7 cellular contexts compared by ENCODE assay signal in genomic region chr10:11610151-11610854, GRCh38. TPM values are rescaled to one million over a fixed set of nuclear protein-coding genes. Genes with fewer than 3 reads are reported as not detected.
DNase-seq lines count a peak whose midpoint lies in the region; ATAC-seq and TF ChIP-seq lines count a peak whose summit lies in the region.

No MANE protein-coding gene starts in this region.

- no peaks in the 10 kb centered on the region for H3K27me3 ChIP-seq in iPS DF 6.9 (ENCODE audit: control insufficient read depth, insufficient read depth, low read length)

- no peaks in the 10 kb centered on the region for H3K9me3 Mint-ChIP-seq in stimulated activated memory B cell treated with anti-CD40 and anti-IgM and Interleukin-4, amounts not matched to agents 10 μg/mL and 1 μg/mL and 100 μg/mL, for 72 hours

- no peak for DNase-seq in HFF-Myc (ENCODE audit: extremely low read depth, low read depth)
- no peak for DNase-seq in iPS DF 6.9 (ENCODE audit: low read depth, low spot score)
- no peak for DNase-seq in cerebellum (ENCODE audit: low spot score)
- DNase-seq in effector CD4-positive, alpha-beta T cell: no peak

- no peaks in the 10 kb centered on the region for H3K36me3 ChIP-seq in iPS DF 6.9 (ENCODE audit: control insufficient read depth, insufficient read depth, low read length)

- peaks cover 50% of the 10 kb centered on the region for H3K4me1 Mint-ChIP-seq in stimulated activated memory B cell treated with anti-CD40 and anti-IgM and Interleukin-4, amounts not matched to agents 10 μg/mL and 1 μg/mL and 100 μg/mL, for 72 hours

- no peaks in the 10 kb centered on the region for H3K9me3 ChIP-seq in iPS DF 6.9 (ENCODE audit: control insufficient read depth, insufficient read depth, low read length)

- peak overlapping the region; percentile 97 for H3K27ac Mint-ChIP-seq in stimulated activated memory B cell treated with anti-CD40 and anti-IgM and Interleukin-4, amounts not matched to agents 10 μg/mL and 1 μg/mL and 100 μg/mL, for 72 hours

- H3K36me3 Mint-ChIP-seq in stimulated activated memory B cell treated with anti-CD40 and anti-IgM and Interleukin-4, amounts not matched to agents 10 μg/mL and 1 μg/mL and 100 μg/mL, for 72 hours: no peaks in the 10 kb centered on the region

- WGBS in iPS DF 6.9 (ENCODE audit: insufficient coverage, insufficient read length): no CpG with 5 or more reads among the region's 12 CpGs

- H3K27me3 Mint-ChIP-seq in stimulated activated memory B cell treated with anti-CD40 and anti-IgM and Interleukin-4, amounts not matched to agents 10 μg/mL and 1 μg/mL and 100 μg/mL, for 72 hours: no peaks in the 10 kb centered on the region

- H3K4me3 Mint-ChIP-seq in stimulated activated memory B cell treated with anti-CD40 and anti-IgM and Interleukin-4, amounts not matched to agents 10 μg/mL and 1 μg/mL and 100 μg/mL, for 72 hours: peak overlapping the region; percentile 88

- H3K4me1 ChIP-seq in iPS DF 6.9 (ENCODE audit: control insufficient read depth, insufficient read depth, low read length): peaks cover 3% of the 10 kb centered on the region; the same call in 1 of the 2 replicates

- no peak overlapping the region for H3K27ac ChIP-seq in iPS DF 6.9 (ENCODE audit: low read length)

- H3K4me3 ChIP-seq in HFF-Myc (replicated peaks; ENCODE audit: low read depth, low read length): peak overlapping the region; percentile 91
- peak overlapping the region; percentile 92 for H3K4me3 ChIP-seq in WI38 (ENCODE audit: low read depth, low read length)
- peak overlapping the region; percentile 73 for H3K4me3 ChIP-seq in iPS DF 6.9 (ENCODE audit: low read length)

- TF ChIP-seq CTCF in HFF-Myc (IDR thresholded peaks at IDR 0.05; ENCODE audit: low read depth, low read length, missing control alignments) (no peak), WI38 (IDR thresholded peaks at IDR 0.05; ENCODE audit: low read depth, low read length) (no peak)

- ATAC-seq in stimulated activated memory B cell treated with anti-CD40 and anti-IgM and Interleukin-4, amounts not matched to agents 10 μg/mL and 1 μg/mL and 100 μg/mL, for 72 hours: no peak
- ATAC-seq in GM21367 (IDR thresholded peaks at IDR 0.05; ENCODE audit: unreplicated experiment): no peak

RNA-seq across cellular contexts. Expression of gene USP6NL, which starts 1.1 kb away (rescaled TPM):
- total RNA-seq in cerebellum: 26.0 TPM
